In genomic region chr3:66336358-66336766, GRCh38 we compare ENCODE assay signal across 17 cellular contexts.
DNase-seq lines count a peak whose midpoint lies in the region; ATAC-seq and TF ChIP-seq lines count a peak whose summit lies in the region.
"Had no signal": no experiment of that assay in that cellular context is flagged by ENCODE, and none has a peak within 500 bp of the region (broad histone marks: within the 10 kb centered on the region; RNA-seq: fewer than 3 reads in every experiment).

No MANE protein-coding gene starts in this region.

- H2BK15ac ChIP-seq in mesenchymal stem cell (ENCODE audit: low read depth, poor library complexity, severe bottlenecking): no peak overlapping the region

- peaks cover 5% of the 10 kb centered on the region for H3K79me1 ChIP-seq in mesenchymal stem cell (replicated peaks; ENCODE audit: low read length, poor library complexity, severe bottlenecking)

- CTCF ChIA-PET in CD8-positive, alpha-beta T cell (lab: Charles Lee): no interaction called here

- ATAC-seq in CD8-positive, alpha-beta T cell: no peak
- no peak for ATAC-seq in body of pancreas

- no peak overlapping the region for H3K14ac ChIP-seq in mesenchymal stem cell (ENCODE audit: low read length in 2 of 2)

- H3K27ac Mint-ChIP-seq in CD8-positive, alpha-beta T cell: peak overlapping the region; percentile 7
- H3K27ac Mint-ChIP-seq: activated T-helper 1 cell treated with anti-CD3 and anti-CD28 coated beads, Interleukin-12 subunit alpha, Interleukin-12 subunit beta, Interleukin-2, Interleukin-4 antibody, amounts not matched to agents 30 ng/mL and 10 ng/mL and 1 ng/mL, durations not matched to agents 14 hours and 24 hours and 36 hours; CD4-positive, alpha-beta T cell had no signal

- no peak overlapping the region for H2AFZ ChIP-seq in mesenchymal stem cell (ENCODE audit: low read depth, low read length)

- H4K91ac ChIP-seq in mesenchymal stem cell (ENCODE audit: low read length): no peak overlapping the region

- no peak overlapping the region for H4K8ac ChIP-seq in mesenchymal stem cell (ENCODE audit: low read length)

- H3K27me3 Mint-ChIP-seq in CD8-positive, alpha-beta T cell (ENCODE audit: low read depth): no peaks in the 10 kb centered on the region
- H3K27me3 Mint-ChIP-seq: CD4-positive, alpha-beta T cell had no signal

- H3K4me1 ChIP-seq in CD8-positive, alpha-beta T cell (ENCODE audit: insufficient read depth, low read length): no peaks in the 10 kb centered on the region
- no peaks in the 10 kb centered on the region for H3K4me1 ChIP-seq in mesenchymal stem cell (ENCODE audit: control insufficient read depth, insufficient read depth, low read depth, low read length)
- H3K4me1 ChIP-seq in body of pancreas: peaks cover 5% of the 10 kb centered on the region
- H3K4me1 ChIP-seq in spleen: peaks cover 0 to 14% (median 3%) of the 10 kb centered on the region in 6 donors
- H3K4me1 ChIP-seq: prostate gland had no signal

- no peaks in the 10 kb centered on the region for H3K9me3 ChIP-seq in CD8-positive, alpha-beta T cell (ENCODE audit: low read length)
- H3K9me3 ChIP-seq in mesenchymal stem cell (ENCODE audit: control insufficient read depth, low read length) (no peaks in the 10 kb centered on the region), body of pancreas (no peaks in the 10 kb centered on the region), spleen (no peaks in the 10 kb centered on the region)
- H3K9me3 ChIP-seq: prostate gland had no signal

- no peak for DNase-seq in CD8-positive, alpha-beta T cell
- peak; percentile 4 for DNase-seq in M059J (ENCODE audit: low read depth)
- peak; percentile 40 for DNase-seq in dedifferentiated amniotic fluid mesenchymal stem cell (ENCODE audit: extremely low spot score)
- no peak for DNase-seq in mesenchymal stem cell
- no peak for DNase-seq in RPMI8226
- DNase-seq in body of pancreas: no peak
- DNase-seq in spleen: no peak
- no peak for DNase-seq in stimulated activated CD4-positive, alpha-beta T cell treated with anti-CD3 and anti-CD28 coated beads, Interleukin-15, amount 100 ng/mL, for 24 hours
- DNase-seq: activated CD4-positive, alpha-beta T cell treated with anti-CD3 and anti-CD28 coated beads, Interleukin-2, amount 50 U/mL, for 4 hours; anterior cingulate cortex; CD4-positive, alpha-beta T cell; effector CD8-positive, alpha-beta T cell; glutamatergic neuron; NCI-H1436 treated with DMSO at 0.1 percent for 48 hours; NCI-H446 treated with DMSO at 0.1 percent for 48 hours had no signal

- H3K9me3 Mint-ChIP-seq in CD8-positive, alpha-beta T cell: no peaks in the 10 kb centered on the region
- H3K9me3 Mint-ChIP-seq: activated T-helper 1 cell treated with anti-CD3 and anti-CD28 coated beads, Interleukin-12 subunit alpha, Interleukin-12 subunit beta, Interleukin-2, Interleukin-4 antibody, amounts not matched to agents 30 ng/mL and 10 ng/mL and 1 ng/mL, durations not matched to agents 14 hours and 24 hours and 36 hours; CD4-positive, alpha-beta T cell had no signal

- H3K27ac ChIP-seq in CD8-positive, alpha-beta T cell (ENCODE audit: low read depth, low read length): no peak overlapping the region
- no peak overlapping the region for H3K27ac ChIP-seq in mesenchymal stem cell (ENCODE audit: low read length, poor library complexity, severe bottlenecking)
- H3K27ac ChIP-seq in body of pancreas: no peak overlapping the region
- no peak overlapping the region for H3K27ac ChIP-seq in spleen
- H3K27ac ChIP-seq: prostate gland had no signal

- H3K4me1 Mint-ChIP-seq in CD8-positive, alpha-beta T cell (ENCODE audit: low read depth): peaks cover 32% of the 10 kb centered on the region

- peaks cover 4% of the 10 kb centered on the region for H3K36me3 Mint-ChIP-seq in CD8-positive, alpha-beta T cell

- H2AK5ac ChIP-seq in mesenchymal stem cell (ENCODE audit: low read length, severe bottlenecking): no peak overlapping the region

- no peaks in the 10 kb centered on the region for H3K36me3 ChIP-seq in CD8-positive, alpha-beta T cell (ENCODE audit: insufficient read depth, low read length)
- H3K36me3 ChIP-seq in mesenchymal stem cell (ENCODE audit: control insufficient read depth in 1 of 2, insufficient read depth in 2 of 2, low read depth in 1 of 2, low read length in 2 of 2) (no peaks in the 10 kb centered on the region), body of pancreas (replicated peaks in 1 of 2; ENCODE audit: insufficient read depth in 1 of 2, low read depth in 2 of 2) (no peaks in the 10 kb centered on the region), spleen (no peaks in the 10 kb centered on the region)
- H3K36me3 ChIP-seq: prostate gland had no signal

- H3K4me3 Mint-ChIP-seq in CD8-positive, alpha-beta T cell: no peak overlapping the region
- H3K4me3 Mint-ChIP-seq: activated T-helper 1 cell treated with anti-CD3 and anti-CD28 coated beads, Interleukin-12 subunit alpha, Interleukin-12 subunit beta, Interleukin-2, Interleukin-4 antibody, amounts not matched to agents 30 ng/mL and 10 ng/mL and 1 ng/mL, durations not matched to agents 14 hours and 24 hours and 36 hours; CD4-positive, alpha-beta T cell had no signal

- no peaks in the 10 kb centered on the region for H3K27me3 ChIP-seq in CD8-positive, alpha-beta T cell (ENCODE audit: insufficient read depth, low read length)
- H3K27me3 ChIP-seq in mesenchymal stem cell (ENCODE audit: control insufficient read depth in 1 of 2, insufficient read depth in 1 of 2, low read length in 2 of 2) (no peaks in the 10 kb centered on the region), body of pancreas (no peaks in the 10 kb centered on the region), spleen (replicated peaks in 1 of 7) (no peaks in the 10 kb centered on the region)

- H3K18ac ChIP-seq in mesenchymal stem cell (ENCODE audit: low read depth in 1 of 2, low read length in 2 of 2): no peak overlapping the region

- POLR2A ChIA-PET in CD8-positive, alpha-beta T cell (lab: Charles Lee): no interaction called here

- H3K4me3 ChIP-seq in CD8-positive, alpha-beta T cell (ENCODE audit: low read depth, low read length): no peak overlapping the region
- H3K4me3 ChIP-seq in mesenchymal stem cell (ENCODE audit: insufficient read depth in 1 of 2, low read depth in 1 of 2, low read length in 2 of 2) (no peak overlapping the region), body of pancreas (no peak overlapping the region), spleen (no peak overlapping the region)
- H3K4me3 ChIP-seq: prostate gland had no signal

- no peak overlapping the region for H3K4me2 ChIP-seq in mesenchymal stem cell (ENCODE audit: low read length, poor library complexity, severe bottlenecking)

- intact Hi-C loops in CD8-positive, alpha-beta T cell (cut with DNase I, micrococcal nuclease): loop anchor here in 1 of 2 experiments (5.0 kb wide), 2 partner anchors 34 to 36 kb away; no protein-coding TSS in a partner anchor
- intact Hi-C loops in body of pancreas (cut with DNase I) (no loop called here), spleen (cut with DNase I; ENCODE audit: low total_unique reads) (no loop called here)

- H3K23ac ChIP-seq in mesenchymal stem cell (ENCODE audit: low read length in 2 of 2): no peak overlapping the region

- TF ChIP-seq CTCF in CD8-positive, alpha-beta T cell (IDR thresholded peaks at IDR 0.05): no peak
- TF ChIP-seq CTCF in body of pancreas (IDR thresholded peaks at IDR 0.05): no peak
- no peak for TF ChIP-seq CTCF in spleen (IDR thresholded peaks at IDR 0.05 in 8 of 11, conservative IDR thresholded peaks at IDR 0.05 in 3 of 11)

- H2BK5ac ChIP-seq in mesenchymal stem cell (ENCODE audit: low read depth, low read length, poor library complexity, severe bottlenecking): no peak overlapping the region

- H3K9ac ChIP-seq in mesenchymal stem cell (ENCODE audit: low read length): peak overlapping the region; percentile 49

- no peak overlapping the region for H3K4ac ChIP-seq in mesenchymal stem cell (ENCODE audit: low read depth in 1 of 2, low read length in 2 of 2)

- TF ChIP-seq POLR2A in body of pancreas (IDR thresholded peaks at IDR 0.05): no peak
- TF ChIP-seq POLR2A in spleen (IDR thresholded peaks at IDR 0.05): no peak

- 83% methylated on average over 1 of the region's 4 CpGs for WGBS in mesenchymal stem cell
- 27 to 29% methylated on average over 4 of the region's 4 CpGs for WGBS in body of pancreas, 2 donors
- WGBS in spleen, 5 donors: 24 to 41% (median 30%) methylated on average over 4 of the region's 4 CpGs

- H2BK120ac ChIP-seq in mesenchymal stem cell (ENCODE audit: low read depth, low read length): no peak overlapping the region

- H2BK12ac ChIP-seq in mesenchymal stem cell (ENCODE audit: low read length in 2 of 2): no peak overlapping the region

Comparison
In these comparisons a context has a peak if more than half of its experiments do, and no peak if none do; other contexts are left out.
1. DNase-seq: peak in M059J (single experiment) and dedifferentiated amniotic fluid mesenchymal stem cell (single experiment); none in CD8-positive, alpha-beta T cell (0 of 7), mesenchymal stem cell (single experiment), RPMI8226 (single experiment), body of pancreas (0 of 4), spleen (single experiment) and stimulated activated CD4-positive, alpha-beta T cell treated with anti-CD3 and anti-CD28 coated beads, Interleukin-15, amount 100 ng/mL, for 24 hours (single experiment).